Comparison of ENCODE assay signal across 10 cellular contexts in genomic region chr2:208125242-208125641, GRCh38. TPM values are rescaled to one million over a fixed set of nuclear protein-coding genes. Genes with fewer than 3 reads are reported as not detected.
"Had no signal": no experiment of that assay in that cellular context is flagged by ENCODE, and none has a peak within 500 bp of the region (broad histone marks: within the 10 kb centered on the region; RNA-seq: fewer than 3 reads in every experiment).

No MANE protein-coding gene starts in this region.

- H3K9me3 ChIP-seq: HAP-1 had no signal

- H3K9me3 Mint-ChIP-seq: HFFc6 had no signal

- H3K36me3 Mint-ChIP-seq: IgD-negative memory B cell had no signal

- FAIRE-seq: HTR-8/SVneo had no signal

- DNase-seq: GOT3, H7, HFFc6, KBM-7 had no signal

- ATAC-seq: HCT116 had no signal

- H3K27ac Mint-ChIP-seq: HFFc6, IgD-negative memory B cell had no signal

- H3K36me3 ChIP-seq: HAP-1 had no signal

- H3K4me3 Mint-ChIP-seq: HFFc6 had no signal

RNA-seq across cellular contexts. Expression of gene CRYGD, which starts 0.9 kb away (rescaled TPM):
- total RNA-seq: H4, HFFc6, HT-29 had no signal
- polyA plus RNA-seq: IgD-negative memory B cell had no signal

RNA-seq across cellular contexts. Expression of gene CRYGC, which starts 4.4 kb away (rescaled TPM):
- total RNA-seq: H4, H7, HFFc6, HT-29 had no signal
- polyA plus RNA-seq: IgD-negative memory B cell had no signal

RNA-seq across cellular contexts. Expression of gene CRYGB, which starts 20.7 kb away (rescaled TPM):
- total RNA-seq: H4, HFFc6, HT-29 had no signal
- polyA plus RNA-seq: IgD-negative memory B cell had no signal

RNA-seq across cellular contexts. Expression of gene CRYGA, which starts 38.1 kb away (rescaled TPM):
- total RNA-seq: H4, H7, HFFc6, HT-29 had no signal
- polyA plus RNA-seq: IgD-negative memory B cell had no signal
